In the genomic region with DNA sequence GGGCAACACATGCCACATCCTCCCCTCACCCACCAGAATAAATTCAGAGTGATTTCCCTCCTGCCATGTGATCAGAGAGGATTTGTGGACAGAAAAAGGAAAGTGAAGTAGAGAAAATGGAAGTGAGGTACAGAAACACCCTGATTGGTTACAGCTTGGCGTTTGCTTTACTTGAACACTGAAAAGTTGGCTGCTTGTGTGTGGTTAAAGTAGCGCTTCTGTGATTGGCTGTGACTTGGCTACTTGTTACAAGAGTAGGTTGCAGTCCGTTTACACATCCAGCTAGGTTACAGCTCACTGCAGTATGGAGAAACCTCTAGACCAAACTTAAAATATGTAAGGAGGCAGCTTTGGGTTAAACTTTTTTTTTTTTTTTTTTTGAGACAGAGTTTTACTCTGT, we compare ENCODE assay signal across 10 cellular contexts.
DNase-seq lines count a peak whose midpoint lies in the region; ATAC-seq and TF ChIP-seq lines count a peak whose summit lies in the region.
"Had no signal": no experiment of that assay in that cellular context is flagged by ENCODE, and none has a peak within 500 bp of the region (broad histone marks: within the 10 kb centered on the region; RNA-seq: fewer than 3 reads in every experiment).

No MANE protein-coding gene starts in this region.

- in situ Hi-C loops in gastrocnemius medialis (cut with MboI; ENCODE audit: low sequenced_read_pairs in 4 of 4), result no loop called here

- H3K4me1 ChIP-seq in tibial artery (peaks cover 0 to 65% (median 18%) of the 10 kb centered on the region in 4 donors), gastrocnemius medialis (peaks cover 5 to 14% of the 10 kb centered on the region in 2 donors)

- peak overlapping the region in 1 of 2 donors; percentile 10 for H3K27ac ChIP-seq in tibial artery
- H3K27ac ChIP-seq in gastrocnemius medialis, result peak overlapping the region in 1 of 4 donors; percentile 19

- CTCF ChIA-PET in activated CD8-positive, alpha-beta memory T cell treated with anti-CD3 and anti-CD28 coated beads, Interleukin-2, amount 10 ng/mL, durations not matched to agents 7 days and 5 days (lab: Charles Lee), result no interaction called here

- TF ChIP-seq CTCF in tibial artery (IDR thresholded peaks at IDR 0.05) (no peak), gastrocnemius medialis (IDR thresholded peaks at IDR 0.05 in 4 of 5, conservative IDR thresholded peaks at IDR 0.05 in 1 of 5) (no peak)

- H3K4me3 Mint-ChIP-seq in naive B cell, result peak overlapping the region in 4 of 8 donors; percentile 50 to 71 (median 62)
- H3K4me3 Mint-ChIP-seq in activated CD8-positive, alpha-beta memory T cell treated with anti-CD3 and anti-CD28 coated beads, Interleukin-2, amount 10 ng/mL, durations not matched to agents 7 days and 5 days, result no peak overlapping the region

- peaks cover 19 to 35% (median 24%) of the 10 kb centered on the region in 3 donors for H3K4me1 Mint-ChIP-seq in naive B cell
- no peaks in the 10 kb centered on the region for H3K4me1 Mint-ChIP-seq in activated CD8-positive, alpha-beta memory T cell treated with anti-CD3 and anti-CD28 coated beads, Interleukin-2, amount 10 ng/mL, durations not matched to agents 7 days and 5 days

- intact Hi-C loops in tibial artery (cut with DNase I; ENCODE audit: low total_unique reads), result no loop called here
- intact Hi-C loops in gastrocnemius medialis (cut with DNase I; ENCODE audit: low total_unique reads), result loop anchor here (5.0 to 10.0 kb wide), 3 partner anchors 204 to 507 kb away; partner anchors contain the start of gene ZNF608

- no peaks in the 10 kb centered on the region for H3K27me3 Mint-ChIP-seq in naive B cell
- H3K27me3 Mint-ChIP-seq in activated CD8-positive, alpha-beta memory T cell treated with anti-CD3 and anti-CD28 coated beads, Interleukin-2, amount 10 ng/mL, durations not matched to agents 7 days and 5 days, result no peaks in the 10 kb centered on the region
- H3K27me3 Mint-ChIP-seq: progenitor cell of endocrine pancreas had no signal

- H3K36me3 Mint-ChIP-seq in naive B cell, result no peaks in the 10 kb centered on the region
- no peaks in the 10 kb centered on the region for H3K36me3 Mint-ChIP-seq in activated CD8-positive, alpha-beta memory T cell treated with anti-CD3 and anti-CD28 coated beads, Interleukin-2, amount 10 ng/mL, durations not matched to agents 7 days and 5 days

- no peaks in the 10 kb centered on the region for H3K36me3 ChIP-seq in tibial artery
- no peaks in the 10 kb centered on the region for H3K36me3 ChIP-seq in gastrocnemius medialis

- H3K27me3 ChIP-seq in tibial artery, result no peaks in the 10 kb centered on the region
- H3K27me3 ChIP-seq in gastrocnemius medialis, result no peaks in the 10 kb centered on the region

- H3K9me3 Mint-ChIP-seq in naive B cell, result peaks cover 0 to 2% (median 0%) of the 10 kb centered on the region in 7 donors
- H3K9me3 Mint-ChIP-seq in activated CD8-positive, alpha-beta memory T cell treated with anti-CD3 and anti-CD28 coated beads, Interleukin-2, amount 10 ng/mL, durations not matched to agents 7 days and 5 days (ENCODE audit: low read depth), result peaks cover 6% of the 10 kb centered on the region

- peak; percentile 47 for ATAC-seq in GM18870 (IDR thresholded peaks at IDR 0.05; ENCODE audit: unreplicated experiment)
- peak; percentile 57 for ATAC-seq in GM21786 (IDR thresholded peaks at IDR 0.05; ENCODE audit: unreplicated experiment)
- ATAC-seq in HG03442 (IDR thresholded peaks at IDR 0.05; ENCODE audit: unreplicated experiment), result peak; percentile 63
- peak; percentile 48 for ATAC-seq in naive B cell (ENCODE audit: low read depth in 2 of 2)
- ATAC-seq in gastrocnemius medialis, result no peak
- ATAC-seq in activated CD8-positive, alpha-beta memory T cell treated with anti-CD3 and anti-CD28 coated beads, Interleukin-2, amount 10 ng/mL, durations not matched to agents 7 days and 5 days, result no peak

- peak overlapping the region in 3 of 6 donors; percentile 65 to 93 (median 70) for H3K27ac Mint-ChIP-seq in naive B cell
- H3K27ac Mint-ChIP-seq in activated CD8-positive, alpha-beta memory T cell treated with anti-CD3 and anti-CD28 coated beads, Interleukin-2, amount 10 ng/mL, durations not matched to agents 7 days and 5 days, result no peak overlapping the region
- H3K27ac Mint-ChIP-seq: progenitor cell of endocrine pancreas had no signal

- H3K4me3 ChIP-seq in tibial artery (no peak overlapping the region), gastrocnemius medialis (no peak overlapping the region)

- no peaks in the 10 kb centered on the region for H3K9me3 ChIP-seq in tibial artery
- no peaks in the 10 kb centered on the region for H3K9me3 ChIP-seq in gastrocnemius medialis

- DNase-seq in naive B cell (no peak), tibial artery (no peak), gastrocnemius medialis (no peak), NCI-H1417 (lab: John Stamatoyannopoulos, UW) (no peak)
- DNase-seq in activated CD8-positive, alpha-beta memory T cell treated with anti-CD3 and anti-CD28 coated beads, Interleukin-2, amount 10 ng/mL, durations not matched to agents 7 days and 5 days, result no peak
- DNase-seq: KG1 had no signal

- no peak for TF ChIP-seq POLR2A in gastrocnemius medialis (IDR thresholded peaks at IDR 0.05)

Comparison
In these comparisons a context has a peak if more than half of its experiments do, and no peak if none do; other contexts are left out.
1. ATAC-seq: peak in GM18870 (single experiment), GM21786 (single experiment), HG03442 (single experiment) and naive B cell (2 of 2); none in gastrocnemius medialis (0 of 2) and activated CD8-positive, alpha-beta memory T cell treated with anti-CD3 and anti-CD28 coated beads, Interleukin-2, amount 10 ng/mL, durations not matched to agents 7 days and 5 days (single experiment).